8 cellular contexts compared by ENCODE assay signal in the genomic region with DNA sequence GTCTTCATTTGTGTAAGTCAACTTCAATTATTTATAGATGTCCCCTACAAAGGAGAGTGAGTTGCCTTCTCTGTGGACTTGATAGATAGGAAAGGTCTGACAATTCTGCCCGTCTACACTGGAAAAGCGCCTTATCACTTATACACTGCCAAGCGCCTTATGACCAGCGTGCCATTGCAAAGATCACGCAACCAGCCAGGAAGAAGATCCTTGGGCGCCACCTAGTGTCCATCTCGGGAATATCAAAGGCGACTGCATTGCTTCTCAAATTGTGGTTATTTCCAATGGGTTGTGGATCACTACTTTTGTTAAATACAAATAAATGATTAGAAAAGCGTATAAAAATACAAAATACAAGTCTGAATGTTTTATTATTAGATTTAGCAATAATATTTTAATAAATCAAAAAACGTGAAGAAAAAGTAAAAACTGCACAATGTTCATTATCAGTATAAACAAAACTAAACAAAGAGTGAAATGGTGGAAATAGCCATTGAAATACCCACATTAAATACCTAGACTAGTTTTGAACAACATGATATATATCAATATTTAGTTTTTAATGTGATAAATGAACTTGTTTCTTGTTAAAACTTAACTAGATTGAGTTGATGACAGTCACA. TPM values are rescaled to one million over a fixed set of nuclear protein-coding genes. Genes with fewer than 3 reads are reported as not detected.
A peak's percentile ranks its signal among the peaks of the same experiment; 100 is the strongest.
DNase-seq lines count a peak whose midpoint lies in the region; ATAC-seq and TF ChIP-seq lines count a peak whose summit lies in the region.

No MANE protein-coding gene starts in this region.

- intact Hi-C loops in mucosa of descending colon (cut with DNase I, micrococcal nuclease) = loop anchor here in 1 of 2 donors (5.0 kb wide), 1 partner anchor 126 kb away; no protein-coding TSS in a partner anchor

- DNase-seq in AML-193 (lab: John Stamatoyannopoulos, UW) = peak; percentile 64 to 74
- DNase-seq in GM19238 (ENCODE audit: insufficient read length, low spot score) = peak; percentile 54
- peak; percentile 69 for DNase-seq in HS-27A (ENCODE audit: low read depth)
- DNase-seq in NK-92 treated with Interleukin-12 subunit alpha and Interleukin-12 subunit beta, amount 100 ng/mL, for 24 hours (lab: John Stamatoyannopoulos, UW) = peak; percentile 36
- peak; percentile 66 to 70 for DNase-seq in activated CD8-positive, alpha-beta memory T cell treated with anti-CD3 and anti-CD28 coated beads for 4 hours (ENCODE audit: low read depth in 2 of 2)
- DNase-seq in endothelial cell (ENCODE audit: low spot score) = peak; percentile 86
- DNase-seq in mucosa of descending colon = peak; percentile 66 to 94 (median 87)
- DNase-seq in stimulated activated CD8-positive, alpha-beta memory T cell treated with anti-CD3 and anti-CD28 coated beads, Interleukin-4, amount 100 ng/mL, for 4 hours (ENCODE audit: low read depth in 2 of 2, low spot score in 1 of 2) = peak; percentile 50 to 87

- peaks cover 6% of the 10 kb centered on the region for H3K36me3 Mint-ChIP-seq in endothelial cell (ENCODE audit: low read depth, unreplicated experiment)

- H3K36me3 ChIP-seq in mucosa of descending colon (ENCODE audit: low read depth) = no peaks in the 10 kb centered on the region

- no peak overlapping the region for H3K27ac Mint-ChIP-seq in endothelial cell (ENCODE audit: unreplicated experiment)

- no peak overlapping the region for H3K4me3 ChIP-seq in mucosa of descending colon

- H3K27me3 Mint-ChIP-seq in endothelial cell (ENCODE audit: unreplicated experiment) = peaks cover 3% of the 10 kb centered on the region

- H3K9me3 Mint-ChIP-seq in endothelial cell (ENCODE audit: unreplicated experiment) = no peaks in the 10 kb centered on the region

- no peak overlapping the region for H3K4me3 Mint-ChIP-seq in endothelial cell (ENCODE audit: unreplicated experiment)

- H3K4me1 Mint-ChIP-seq in endothelial cell (ENCODE audit: unreplicated experiment) = peaks cover 3% of the 10 kb centered on the region

- no peaks in the 10 kb centered on the region for H3K9me3 ChIP-seq in mucosa of descending colon

- peak; percentile 97 for ATAC-seq in mucosa of descending colon

- TF ChIP-seq CTCF in endothelial cell (IDR thresholded peaks at IDR 0.05; ENCODE audit: unreplicated experiment) (peak; percentile 95), mucosa of descending colon (IDR thresholded peaks at IDR 0.05) (peak; percentile 72)

- peaks cover 4% of the 10 kb centered on the region for H3K4me1 ChIP-seq in mucosa of descending colon (ENCODE audit: low read depth)

RNA-seq across cellular contexts. Expression of gene SUB1, which starts 27.8 kb away (rescaled TPM):
- total RNA-seq in endothelial cell (ENCODE audit: unreplicated experiment) (294 TPM), mucosa of descending colon (100 to 1,000 TPM; 134 to 174 (median 156) TPM)

Comparison
In these comparisons a context has a peak if more than half of its experiments do, and no peak if none do; other contexts are left out.
1. DNase-seq: peak in every context shown above with its lines; median percentile 87 in mucosa of descending colon; 86 in endothelial cell; 69 in AML-193; 69 in HS-27A; 68 in stimulated activated CD8-positive, alpha-beta memory T cell treated with anti-CD3 and anti-CD28 coated beads, Interleukin-4, amount 100 ng/mL, for 4 hours; 68 in activated CD8-positive, alpha-beta memory T cell treated with anti-CD3 and anti-CD28 coated beads for 4 hours; 54 in GM19238; 36 in NK-92 treated with Interleukin-12 subunit alpha and Interleukin-12 subunit beta, amount 100 ng/mL, for 24 hours.